Comparison of ENCODE assay signal across 8 cellular contexts in the genomic region with DNA sequence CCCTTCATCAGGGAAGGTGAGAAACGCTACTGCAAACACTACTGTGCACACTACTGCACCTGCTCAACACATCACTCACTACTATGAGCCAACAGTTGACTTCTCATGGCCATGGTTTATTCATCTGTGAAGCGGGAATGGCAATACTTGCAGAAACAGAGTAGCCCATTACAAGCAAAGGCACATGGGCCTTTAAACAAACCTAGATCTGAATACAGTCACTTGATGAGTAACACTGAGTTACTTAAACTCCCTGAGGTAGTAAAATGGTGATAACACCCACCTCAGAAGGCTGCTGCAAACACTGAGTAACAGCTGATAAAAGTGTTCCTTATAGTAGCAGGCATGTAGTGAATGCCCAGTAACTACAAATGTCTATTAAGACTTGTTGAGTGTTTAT. TPM values are rescaled to one million over a fixed set of nuclear protein-coding genes. Genes with fewer than 3 reads are reported as not detected.
DNase-seq lines count a peak whose midpoint lies in the region; ATAC-seq and TF ChIP-seq lines count a peak whose summit lies in the region.
"Not testable (repeated sequence)": the region's sequence is repeated elsewhere in the genome, so short reads cannot be mapped to it uniquely, and the experiment has no call there.

No MANE protein-coding gene starts in this region.

- ATAC-seq in IMR-90 (ENCODE audit: low read depth) = peak; percentile 15; the same call in 1 of the 2 replicates
- peak; percentile 40 to 79 for ATAC-seq in activated T-cell treated with anti-CD3 and anti-CD28 coated beads, Interleukin-2, amount 50 U/mL, for 72 hours (replicated peaks in 1 of 2)
- peak; percentile 26 for ATAC-seq in activated naive CD8-positive, alpha-beta T cell treated with anti-CD3 and anti-CD28 coated beads, Interleukin-2, amount 50 U/mL, for 24 hours
- ATAC-seq in stimulated activated effector memory CD8-positive, alpha-beta T cell treated with anti-CD3 and anti-CD28 coated beads, Interleukin-12 subunit alpha, Interleukin-12 subunit beta, amount 100 ng/mL, for 72 hours = peak; percentile 55

- not testable (repeated sequence) for H3K4me1 Mint-ChIP-seq in activated T-cell treated with anti-CD3 and anti-CD28 coated beads, Interleukin-2, amount 50 U/mL, for 72 hours (ENCODE audit: low read depth); activated naive CD8-positive, alpha-beta T cell treated with anti-CD3 and anti-CD28 coated beads, Interleukin-2, amount 50 U/mL, for 24 hours; stimulated activated effector memory CD8-positive, alpha-beta T cell treated with anti-CD3 and anti-CD28 coated beads, Interleukin-12 subunit alpha, Interleukin-12 subunit beta, amount 100 ng/mL, for 72 hours

- H3K36me3 Mint-ChIP-seq in activated T-cell treated with anti-CD3 and anti-CD28 coated beads, Interleukin-2, amount 50 U/mL, for 72 hours (ENCODE audit: insufficient read depth in 2 of 2); activated naive CD8-positive, alpha-beta T cell treated with anti-CD3 and anti-CD28 coated beads, Interleukin-2, amount 50 U/mL, for 24 hours (ENCODE audit: low read depth); stimulated activated effector memory CD8-positive, alpha-beta T cell treated with anti-CD3 and anti-CD28 coated beads, Interleukin-12 subunit alpha, Interleukin-12 subunit beta, amount 100 ng/mL, for 72 hours: not testable (repeated sequence)

- H3K9me1 ChIP-seq in IMR-90 (ENCODE audit: insufficient read depth, low read length) = not testable (repeated sequence)

- in situ Hi-C loops in IMR-90 (cut with MboI; ENCODE audit: low sequenced_read_pairs); mammary epithelial cell (cut with MboI; ENCODE audit: low sequenced_read_pairs in 2 of 2): not testable (repeated sequence)

- H2AK5ac ChIP-seq in IMR-90 (ENCODE audit: low read depth, low read length) = not testable (repeated sequence)

- not testable (repeated sequence) for H3K4me3 ChIP-seq in IMR-90 (ENCODE audit: insufficient read depth, low read depth, low read length); mammary epithelial cell (replicated peaks in 1 of 3; ENCODE audit: insufficient read depth in 1 of 3, low read depth in 2 of 3, low read length in 3 of 3)

- not testable (repeated sequence) for H2BK120ac ChIP-seq in IMR-90 (ENCODE audit: low read depth, low read length)

- H2BK20ac ChIP-seq in IMR-90 (ENCODE audit: low read depth, low read length) = not testable (repeated sequence)

- H2AFZ ChIP-seq in IMR-90 (replicated peaks; ENCODE audit: low read length, poor library complexity); mammary epithelial cell (ENCODE audit: low read depth, low read length): not testable (repeated sequence)

- H3K4me3 Mint-ChIP-seq in activated T-cell treated with anti-CD3 and anti-CD28 coated beads, Interleukin-2, amount 50 U/mL, for 72 hours; activated naive CD8-positive, alpha-beta T cell treated with anti-CD3 and anti-CD28 coated beads, Interleukin-2, amount 50 U/mL, for 24 hours; stimulated activated effector memory CD8-positive, alpha-beta T cell treated with anti-CD3 and anti-CD28 coated beads, Interleukin-12 subunit alpha, Interleukin-12 subunit beta, amount 100 ng/mL, for 72 hours: not testable (repeated sequence)

- not testable (repeated sequence) for H4K20me1 ChIP-seq in IMR-90 (ENCODE audit: insufficient read depth, low read length); mammary epithelial cell (ENCODE audit: insufficient read depth, low read length)

- H2BK5ac ChIP-seq in IMR-90 (ENCODE audit: low read depth, low read length, poor library complexity, severe bottlenecking) = not testable (repeated sequence)

- not testable (repeated sequence) for H3K27ac Mint-ChIP-seq in activated T-cell treated with anti-CD3 and anti-CD28 coated beads, Interleukin-2, amount 50 U/mL, for 72 hours; activated naive CD8-positive, alpha-beta T cell treated with anti-CD3 and anti-CD28 coated beads, Interleukin-2, amount 50 U/mL, for 24 hours; stimulated activated effector memory CD8-positive, alpha-beta T cell treated with anti-CD3 and anti-CD28 coated beads, Interleukin-12 subunit alpha, Interleukin-12 subunit beta, amount 100 ng/mL, for 72 hours

- not testable (repeated sequence) for H3K4ac ChIP-seq in IMR-90 (ENCODE audit: low read depth, low read length)

- not testable (repeated sequence) for TF ChIP-seq RAD21 in IMR-90 (IDR thresholded peaks at IDR 0.05; ENCODE audit: low read length)

- not testable (repeated sequence) for H3K14ac ChIP-seq in IMR-90 (replicated peaks; ENCODE audit: low read depth, low read length)

- H3K9ac ChIP-seq in IMR-90 (ENCODE audit: low read depth, low read length); mammary epithelial cell (ENCODE audit: insufficient read depth, low read length): not testable (repeated sequence)

- CTCF ChIA-PET in IMR-90 (lab: Yijun Ruan, JAX); mammary epithelial cell (lab: Charles Lee; ENCODE audit: low non-redundant PET): not testable (repeated sequence)

- H3K36me3 ChIP-seq in IMR-90 (ENCODE audit: control insufficient read depth, insufficient read depth, low read length); mammary epithelial cell (ENCODE audit: insufficient read depth, low read length): not testable (repeated sequence)

- H3K27me3 Mint-ChIP-seq in activated T-cell treated with anti-CD3 and anti-CD28 coated beads, Interleukin-2, amount 50 U/mL, for 72 hours (ENCODE audit: low read depth); activated naive CD8-positive, alpha-beta T cell treated with anti-CD3 and anti-CD28 coated beads, Interleukin-2, amount 50 U/mL, for 24 hours: not testable (repeated sequence)

- TF ChIP-seq CTCF in IMR-90 (conservative IDR thresholded peaks at IDR 0.05; ENCODE audit: low read depth, low read length); mammary epithelial cell (conservative IDR thresholded peaks at IDR 0.05 in 1 of 2, IDR thresholded peaks at IDR 0.05 in 1 of 2; ENCODE audit: extremely low read depth in 1 of 2, insufficient read depth in 1 of 2, low read depth in 1 of 2, low read length in 2 of 2): not testable (repeated sequence)

- H3K4me1 ChIP-seq in IMR-90 (ENCODE audit: control insufficient read depth, insufficient read depth, low read length); mammary epithelial cell (ENCODE audit: insufficient read depth, low read length): not testable (repeated sequence)

- H3K79me2 ChIP-seq in mammary epithelial cell (ENCODE audit: insufficient read depth, low read length) = not testable (repeated sequence)

- not testable (repeated sequence) for H3K9me3 Mint-ChIP-seq in activated T-cell treated with anti-CD3 and anti-CD28 coated beads, Interleukin-2, amount 50 U/mL, for 72 hours; activated naive CD8-positive, alpha-beta T cell treated with anti-CD3 and anti-CD28 coated beads, Interleukin-2, amount 50 U/mL, for 24 hours; stimulated activated effector memory CD8-positive, alpha-beta T cell treated with anti-CD3 and anti-CD28 coated beads, Interleukin-12 subunit alpha, Interleukin-12 subunit beta, amount 100 ng/mL, for 72 hours

- POLR2A ChIA-PET in IMR-90 (lab: Charles Lee; ENCODE audit: unreplicated experiment) = not testable (repeated sequence)

- not testable (repeated sequence) for H3K56ac ChIP-seq in IMR-90 (ENCODE audit: extremely low read depth, insufficient read depth, low read length)

- not testable (repeated sequence) for H3K79me1 ChIP-seq in IMR-90 (ENCODE audit: low read depth in 1 of 2, low read length in 2 of 2)

- DNase-seq in ELR (ENCODE audit: low read depth) (peak; percentile 5), IMR-90 (peak; percentile 15), RKO (ENCODE audit: low spot score) (peak; percentile 8), mammary epithelial cell (peak; percentile 37), epithelial cell of prostate (ENCODE audit: low read depth, low spot score) (peak; percentile 33)
- DNase-seq in activated T-cell treated with anti-CD3 and anti-CD28 coated beads, Interleukin-2, amount 50 U/mL, for 72 hours; activated naive CD8-positive, alpha-beta T cell treated with anti-CD3 and anti-CD28 coated beads, Interleukin-2, amount 50 U/mL, for 24 hours; stimulated activated effector memory CD8-positive, alpha-beta T cell treated with anti-CD3 and anti-CD28 coated beads, Interleukin-12 subunit alpha, Interleukin-12 subunit beta, amount 100 ng/mL, for 72 hours (ENCODE audit: low spot score in 2 of 2): not testable (repeated sequence)

- TF ChIP-seq POLR2A in IMR-90 (IDR thresholded peaks at IDR 0.05; ENCODE audit: low read depth, low read length) = not testable (repeated sequence)

- H4K8ac ChIP-seq in IMR-90 (ENCODE audit: low read depth in 2 of 2, low read length in 2 of 2) = not testable (repeated sequence)

- not testable (repeated sequence) for H3K9me3 ChIP-seq in IMR-90 (ENCODE audit: control insufficient read depth, insufficient read depth, low read length); mammary epithelial cell (replicated peaks; ENCODE audit: insufficient read depth, low read length)

- WGBS in IMR-90 (ENCODE audit: extremely low coverage in 2 of 2, insufficient read length in 1 of 2), 2 experiments = no CpG with 5 or more reads among the region's 2 CpGs
- 90% methylated on average over 2 of the region's 2 CpGs for WGBS in mammary epithelial cell (ENCODE audit: low coverage, missing lambda C conversion rate)

- intact Hi-C loops in IMR-90 (cut with micrococcal nuclease); mammary epithelial cell (cut with micrococcal nuclease): not testable (repeated sequence)

- H2BK15ac ChIP-seq in IMR-90 (ENCODE audit: low read depth, low read length) = not testable (repeated sequence)

- H3K27me3 ChIP-seq in IMR-90 (ENCODE audit: control insufficient read depth, insufficient read depth, low read length); mammary epithelial cell (ENCODE audit: insufficient read depth, low read length): not testable (repeated sequence)

- H3K4me2 ChIP-seq in IMR-90 (ENCODE audit: low read depth, low read length); mammary epithelial cell (ENCODE audit: insufficient read depth, low read depth, low read length): not testable (repeated sequence)

- not testable (repeated sequence) for H4K91ac ChIP-seq in IMR-90 (ENCODE audit: insufficient read depth, low read depth, low read length)

- not testable (repeated sequence) for H3K23ac ChIP-seq in IMR-90 (ENCODE audit: low read depth, low read length)

- BruUV-seq in IMR-90 (replicated peaks; lab: Mats Ljungman, UMichigan); mammary epithelial cell (replicated peaks; lab: Mats Ljungman, UMichigan): not testable (repeated sequence)

- H4K5ac ChIP-seq in IMR-90 (ENCODE audit: low read depth, low read length) = not testable (repeated sequence)

- dilution Hi-C loops in IMR-90 (cut with HindIII; ENCODE audit: low sequenced_read_pairs, unreplicated experiment); mammary epithelial cell (cut with HindIII; ENCODE audit: low sequenced_read_pairs): not testable (repeated sequence)

- H2AK9ac ChIP-seq in IMR-90 (replicated peaks; ENCODE audit: low read depth, low read length, poor library complexity) = not testable (repeated sequence)

- not testable (repeated sequence) for H3K18ac ChIP-seq in IMR-90 (ENCODE audit: low read depth, low read length)

- not testable (repeated sequence) for H3K27ac ChIP-seq in IMR-90 (ENCODE audit: insufficient read depth, low read length); mammary epithelial cell (ENCODE audit: insufficient read depth, low read depth, low read length); epithelial cell of prostate

RNA-seq across cellular contexts. Expression of a gene that starts 9.6 kb away (rescaled TPM):
- 64.7 and 114 TPM in 2 replicates for total RNA-seq in IMR-90 (2012; rRNA removed)
- polyA plus RNA-seq in IMR-90 (2012; rRNA removed) = 65.0 and 87.9 TPM in 2 replicates
- polyA plus RNA-seq in IMR-90 (2012; cell fraction: cytosol; rRNA removed) = 36.1 and 51.5 TPM in 2 replicates
- polyA plus RNA-seq in IMR-90 (2012; cell fraction: nucleus; rRNA removed; ENCODE audit: low replicate concordance) = 11.2 and 23.1 TPM in 2 replicates
- 10 to 100 TPM; 47.8 to 67.8 TPM for total RNA-seq in activated T-cell treated with anti-CD3 and anti-CD28 coated beads, Interleukin-2, amount 50 U/mL, for 72 hours
- total RNA-seq in mammary epithelial cell = 10 to 100 TPM; 79.2 to 91.2 TPM
- polyA plus RNA-seq in mammary epithelial cell = 152 TPM
- 93.4 TPM for polyA minus RNA-seq in mammary epithelial cell
